In the genomic region with DNA sequence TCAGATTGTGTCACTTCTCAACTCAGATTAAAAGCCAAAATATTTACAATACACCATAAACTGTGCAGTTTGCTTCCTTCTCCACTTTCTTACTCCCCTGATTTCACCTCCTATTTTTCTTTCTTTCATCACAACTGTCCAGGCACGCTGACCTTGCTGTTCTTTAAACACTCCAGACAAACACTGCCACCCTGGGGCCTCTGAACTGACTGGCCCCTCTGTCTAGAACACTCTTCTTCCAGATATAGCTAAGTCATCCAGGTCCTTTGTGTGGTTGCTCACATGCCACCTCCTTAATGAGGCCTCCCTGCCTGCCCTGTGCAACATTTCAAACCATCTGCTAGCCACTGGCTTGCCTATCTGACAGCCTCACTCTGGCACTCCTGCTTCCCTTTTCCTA, we compare ENCODE assay signal across 10 cellular contexts. TPM values are rescaled to one million over a fixed set of nuclear protein-coding genes. Genes with fewer than 3 reads are reported as not detected.
DNase-seq lines count a peak whose midpoint lies in the region; ATAC-seq and TF ChIP-seq lines count a peak whose summit lies in the region.
"Had no signal": no experiment of that assay in that cellular context is flagged by ENCODE, and none has a peak within 500 bp of the region (broad histone marks: within the 10 kb centered on the region; RNA-seq: fewer than 3 reads in every experiment).

No MANE protein-coding gene starts in this region.

- H3K27ac ChIP-seq in WERI-Rb-1 (no peak overlapping the region), trophoblast cell (ENCODE audit: low read depth, low read length) (no peak overlapping the region)
- H3K27ac ChIP-seq: right lobe of liver had no signal

- H4K8ac ChIP-seq in trophoblast cell (ENCODE audit: low read depth, low read length): no peak overlapping the region

- H3K79me1 ChIP-seq in trophoblast cell (ENCODE audit: low read length): no peaks in the 10 kb centered on the region

- ATAC-seq in HG02840 (IDR thresholded peaks at IDR 0.05; ENCODE audit: low FRiP score, unreplicated experiment) (no peak), natural killer cell (no peak)
- ATAC-seq: T-helper 17 cell had no signal

- H3K18ac ChIP-seq in trophoblast cell (ENCODE audit: low read length): no peak overlapping the region

- no peaks in the 10 kb centered on the region for H3K27me3 Mint-ChIP-seq in natural killer cell (ENCODE audit: low read depth in 2 of 2)
- H3K27me3 Mint-ChIP-seq: T-helper 17 cell had no signal

- no peaks in the 10 kb centered on the region for H3K79me2 ChIP-seq in trophoblast cell (ENCODE audit: control insufficient read depth, insufficient read depth, low read length, poor library complexity)

- no peak overlapping the region for H4K12ac ChIP-seq in trophoblast cell (ENCODE audit: low read depth, low read length)

- H4K91ac ChIP-seq in trophoblast cell (ENCODE audit: low read depth, low read length): no peak overlapping the region

- no peak overlapping the region for H2BK12ac ChIP-seq in trophoblast cell (ENCODE audit: low read length)

- DNase-seq in DMS53 treated with DMSO at 0.1 percent for 48 hours (lab: John Stamatoyannopoulos, UW; ENCODE audit: unreplicated experiment) (peak; percentile 60), NCI-H1694 treated with DMSO at 0.1 percent for 48 hours (lab: John Stamatoyannopoulos, UW) (peak; percentile 86), WERI-Rb-1 (peak; percentile 25), left kidney (ENCODE audit: low read depth, low spot score) (peak; percentile 42), trophoblast cell (no peak), natural killer cell (no peak)
- no peak for DNase-seq in activated effector memory CD4-positive, alpha-beta T cell treated with anti-CD3 and anti-CD28 coated beads, Interleukin-2, amount 50 U/mL, for 16 hours
- DNase-seq: right lobe of liver, T-helper 17 cell had no signal

- H3K23ac ChIP-seq in trophoblast cell (ENCODE audit: low read length): no peak overlapping the region

- no peak overlapping the region for H2AK5ac ChIP-seq in trophoblast cell (ENCODE audit: low read length)

- no peak overlapping the region for H3K4me3 Mint-ChIP-seq in natural killer cell
- H3K4me3 Mint-ChIP-seq: T-helper 17 cell had no signal

- peaks cover 0 to 3% of the 10 kb centered on the region in 2 experiments for H3K4me1 ChIP-seq in trophoblast cell (ENCODE audit: control insufficient read depth in 1 of 2, insufficient read depth in 2 of 2, low read length in 2 of 2)
- H3K4me1 ChIP-seq: right lobe of liver had no signal

- no peak overlapping the region for H2BK120ac ChIP-seq in trophoblast cell (ENCODE audit: insufficient read depth, low read length, poor library complexity)

- H3K14ac ChIP-seq in trophoblast cell (ENCODE audit: low read length): no peak overlapping the region

- no peak overlapping the region for H3K27ac Mint-ChIP-seq in natural killer cell
- H3K27ac Mint-ChIP-seq: T-helper 17 cell had no signal

- intact Hi-C loops in natural killer cell (cut with micrococcal nuclease): no loop called here

- WGBS in trophoblast cell (ENCODE audit: extremely low coverage, insufficient coverage, insufficient read length): no CpG with 5 or more reads among the region's 1 CpG

- no peaks in the 10 kb centered on the region for H3K9me3 ChIP-seq in WERI-Rb-1 (ENCODE audit: severe bottlenecking)
- no peaks in the 10 kb centered on the region for H3K9me3 ChIP-seq in trophoblast cell (ENCODE audit: insufficient read depth, low read depth, low read length)
- H3K9me3 ChIP-seq: right lobe of liver had no signal

- H3K9ac ChIP-seq in trophoblast cell (ENCODE audit: low read length): no peak overlapping the region

- no peak overlapping the region for H3K4ac ChIP-seq in trophoblast cell (ENCODE audit: low read depth, low read length)

- H3K4me3 ChIP-seq in WERI-Rb-1 (ENCODE audit: low read depth, low read length) (no peak overlapping the region), trophoblast cell (ENCODE audit: low read depth, low read length) (no peak overlapping the region)
- H3K4me3 ChIP-seq: right lobe of liver had no signal

- no peak for TF ChIP-seq CTCF in WERI-Rb-1 (IDR thresholded peaks at IDR 0.05; ENCODE audit: low read depth, low read length)
- TF ChIP-seq CTCF in natural killer cell (IDR thresholded peaks at IDR 0.05): no peak

- H3K36me3 ChIP-seq in WERI-Rb-1: no peaks in the 10 kb centered on the region
- no peaks in the 10 kb centered on the region for H3K36me3 ChIP-seq in trophoblast cell (ENCODE audit: control insufficient read depth in 1 of 2, insufficient read depth in 2 of 2, low read length in 2 of 2)
- H3K36me3 ChIP-seq: right lobe of liver had no signal

- H2BK5ac ChIP-seq in trophoblast cell (ENCODE audit: low read depth, low read length, poor library complexity): no peak overlapping the region

- H2AFZ ChIP-seq in trophoblast cell (ENCODE audit: insufficient read depth, low read length, poor library complexity): no peak overlapping the region

- no peaks in the 10 kb centered on the region for H3K36me3 Mint-ChIP-seq in natural killer cell

- H3K4me2 ChIP-seq in trophoblast cell (ENCODE audit: low read length): no peak overlapping the region

- H3K4me1 Mint-ChIP-seq in natural killer cell: peaks cover 0 to 6% of the 10 kb centered on the region in 2 donors

- peaks cover 2 to 3% of the 10 kb centered on the region in 2 donors for H3K9me3 Mint-ChIP-seq in natural killer cell

- H3K27me3 ChIP-seq in WERI-Rb-1 (ENCODE audit: insufficient read depth, low read depth, severe bottlenecking) (no peaks in the 10 kb centered on the region), trophoblast cell (ENCODE audit: insufficient read depth, low read length) (no peaks in the 10 kb centered on the region)
- H3K27me3 ChIP-seq: right lobe of liver had no signal

RNA-seq across cellular contexts. Expression of gene ATG10, which starts 46.6 kb away (rescaled TPM):
- polyA plus RNA-seq in trophoblast cell (2013): 6.5 and 7.6 TPM in 2 replicates
- total RNA-seq in natural killer cell: 10 to 100 TPM in 2 of 3 donors, 1 to 10 TPM in 1; 9.0 to 11.5 (median 11.4) TPM

Comparison
In these comparisons a context has a peak if more than half of its experiments do, and no peak if none do; other contexts are left out.
1. DNase-seq: peak in DMS53 treated with DMSO at 0.1 percent for 48 hours (single experiment), NCI-H1694 treated with DMSO at 0.1 percent for 48 hours (single experiment), WERI-Rb-1 (single experiment) and left kidney (single experiment); none in activated effector memory CD4-positive, alpha-beta T cell treated with anti-CD3 and anti-CD28 coated beads, Interleukin-2, amount 50 U/mL, for 16 hours (single experiment), trophoblast cell (0 of 2) and natural killer cell (single experiment).